8 cellular contexts compared by ENCODE assay signal in the genomic region with DNA sequence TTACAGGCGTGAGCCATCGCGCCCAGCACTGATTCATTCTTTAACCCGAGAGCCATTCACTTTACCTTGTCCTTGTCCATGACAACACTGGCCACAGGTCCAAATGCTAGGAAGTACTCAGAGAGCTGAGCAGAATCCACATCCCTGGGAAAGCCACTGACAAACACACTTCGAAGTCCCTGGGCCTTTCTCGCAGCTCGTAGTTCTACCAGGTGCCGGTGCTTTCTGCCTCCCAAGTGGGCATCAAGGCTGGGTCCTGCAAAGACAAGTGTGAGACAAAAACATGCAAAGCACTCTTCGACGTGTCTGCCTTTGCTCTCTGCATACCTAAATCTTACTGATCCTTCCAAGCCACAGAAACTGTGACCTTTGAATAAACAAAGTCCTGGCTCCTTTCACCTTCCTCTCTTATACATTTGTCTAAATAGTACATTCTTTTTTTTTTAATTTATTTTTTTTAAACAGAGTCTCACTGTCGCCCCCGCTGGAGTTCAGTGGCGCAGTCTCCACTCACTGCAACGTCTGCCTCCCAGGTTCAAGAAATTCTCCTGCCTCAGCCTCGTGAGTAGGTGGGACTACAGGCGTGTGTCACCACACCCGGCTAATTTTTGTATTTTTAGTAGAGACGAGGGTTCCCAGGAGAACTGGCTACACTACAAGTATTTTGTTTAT. TPM values are rescaled to one million over a fixed set of nuclear protein-coding genes. Genes with fewer than 3 reads are reported as not detected.
A peak's percentile ranks its signal among the peaks of the same experiment; 100 is the strongest.
DNase-seq lines count a peak whose midpoint lies in the region; ATAC-seq and TF ChIP-seq lines count a peak whose summit lies in the region.
"Had no signal": no experiment of that assay in that cellular context is flagged by ENCODE, and none has a peak within 500 bp of the region (broad histone marks: within the 10 kb centered on the region; RNA-seq: fewer than 3 reads in every experiment).

No MANE protein-coding gene starts in this region.

- H2BK5ac ChIP-seq in trophoblast cell (ENCODE audit: low read depth, low read length, poor library complexity): no peak overlapping the region

- in situ Hi-C loops in KBM-7 (cut with MboI; ENCODE audit: low pct_unique_long_range_greater_than_20kb, low sequenced_read_pairs) (no loop called here), astrocyte of the cerebellum (cut with HindIII; ENCODE audit: low sequenced_read_pairs) (no loop called here)

- 0 out of 2 replicates have a peak overlapping the region, but pooled peaks have one; percentile 95 for H3K4me2 ChIP-seq in DND-41 (ENCODE audit: insufficient read depth, low read length)
- H3K4me2 ChIP-seq in trophoblast cell (ENCODE audit: low read length): no peak overlapping the region

- H3K23ac ChIP-seq in trophoblast cell (ENCODE audit: low read length): no peak overlapping the region

- H3K27ac Mint-ChIP-seq in nephron: peak overlapping the region in 1 of 3 experiments; percentile 28

- H3K9me3 ChIP-seq in DND-41 (ENCODE audit: insufficient read depth, low read length, severe bottlenecking): no peaks in the 10 kb centered on the region
- H3K9me3 ChIP-seq in trophoblast cell (ENCODE audit: insufficient read depth, low read depth, low read length): peaks cover 1% of the 10 kb centered on the region
- H3K9me3 ChIP-seq: neutrophil had no signal

- H3K18ac ChIP-seq in trophoblast cell (ENCODE audit: low read length): no peak overlapping the region

- H3K9ac ChIP-seq in DND-41 (ENCODE audit: low read depth, low read length) (no peak overlapping the region), trophoblast cell (ENCODE audit: low read length) (no peak overlapping the region)

- H4K8ac ChIP-seq in trophoblast cell (ENCODE audit: low read depth, low read length): no peak overlapping the region

- H3K36me3 ChIP-seq in DND-41 (ENCODE audit: insufficient read depth, low read length): peaks cover 49% of the 10 kb centered on the region
- peaks cover 15 to 26% of the 10 kb centered on the region in 2 experiments for H3K36me3 ChIP-seq in trophoblast cell (ENCODE audit: control insufficient read depth in 1 of 2, insufficient read depth in 2 of 2, low read length in 2 of 2)

- TF ChIP-seq CTCF in DND-41 (IDR thresholded peaks at IDR 0.05; ENCODE audit: borderline replicate concordance, extremely low read depth, low read length, poor library complexity, severe bottlenecking) (peak; percentile 44), astrocyte of the cerebellum (IDR thresholded peaks at IDR 0.05; ENCODE audit: low read depth, low read length, missing control alignments) (peak; percentile 47), nephron (IDR thresholded peaks at IDR 0.05; ENCODE audit: unreplicated experiment in 3 of 3) (peak; percentile 21 to 33 (median 28))

- ATAC-seq in DND-41 (ENCODE audit: insufficient read depth, low read depth): no peak
- no peak for ATAC-seq in GM21825 (IDR thresholded peaks at IDR 0.05; ENCODE audit: unreplicated experiment)

- H3K4me3 Mint-ChIP-seq in nephron: peak overlapping the region; percentile 78 to 94 (median 93)

- peaks cover 6% of the 10 kb centered on the region for H4K20me1 ChIP-seq in DND-41 (ENCODE audit: insufficient read depth, low read length)

- no peak overlapping the region for H3K4ac ChIP-seq in trophoblast cell (ENCODE audit: low read depth, low read length)

- H4K91ac ChIP-seq in trophoblast cell (ENCODE audit: low read depth, low read length): no peak overlapping the region

- H3K36me3 Mint-ChIP-seq in nephron (ENCODE audit: low read depth): peaks cover 23% of the 10 kb centered on the region

- peaks cover 21% of the 10 kb centered on the region for H3K4me1 Mint-ChIP-seq in nephron

- no CpG with 5 or more reads among the region's 18 CpGs for WGBS in trophoblast cell (ENCODE audit: extremely low coverage, insufficient coverage, insufficient read length)

- no peaks in the 10 kb centered on the region for H3K27me3 ChIP-seq in DND-41 (ENCODE audit: insufficient read depth, low read length, poor library complexity)
- no peaks in the 10 kb centered on the region for H3K27me3 ChIP-seq in trophoblast cell (ENCODE audit: insufficient read depth, low read length)
- H3K27me3 ChIP-seq: neutrophil had no signal

- H4K12ac ChIP-seq in trophoblast cell (ENCODE audit: low read depth, low read length): no peak overlapping the region

- no peaks in the 10 kb centered on the region for H3K9me3 Mint-ChIP-seq in nephron

- peaks cover 39% of the 10 kb centered on the region for H3K4me1 ChIP-seq in DND-41 (ENCODE audit: insufficient read depth, low read length)
- peaks cover 3 to 9% of the 10 kb centered on the region in 2 experiments for H3K4me1 ChIP-seq in trophoblast cell (ENCODE audit: control insufficient read depth in 1 of 2, insufficient read depth in 2 of 2, low read length in 2 of 2)

- H3K27ac ChIP-seq in DND-41 (ENCODE audit: low read length) (no peak overlapping the region), trophoblast cell (ENCODE audit: low read depth, low read length) (no peak overlapping the region)
- H3K27ac ChIP-seq: neutrophil had no signal

- H2AFZ ChIP-seq in DND-41 (ENCODE audit: low read depth, low read length) (no peak overlapping the region), trophoblast cell (ENCODE audit: insufficient read depth, low read length, poor library complexity) (no peak overlapping the region)

- peaks cover 2% of the 10 kb centered on the region for H3K79me1 ChIP-seq in trophoblast cell (ENCODE audit: low read length)

- DNase-seq in DND-41 (peak; percentile 48), KBM-7 (peak; percentile 66), astrocyte of the cerebellum (ENCODE audit: low read depth) (no peak), DMS153 treated with DMSO at 0.1 percent for 48 hours (lab: John Stamatoyannopoulos, UW; ENCODE audit: unreplicated experiment) (no peak), trophoblast cell (no peak)

- no peak overlapping the region for H3K4me3 ChIP-seq in DND-41 (ENCODE audit: low read depth in 1 of 2, low read length in 2 of 2)
- H3K4me3 ChIP-seq in astrocyte of the cerebellum (ENCODE audit: low read depth, low read length): no peak overlapping the region
- H3K4me3 ChIP-seq in trophoblast cell (ENCODE audit: low read depth, low read length): no peak overlapping the region

- no peaks in the 10 kb centered on the region for H3K27me3 Mint-ChIP-seq in nephron (ENCODE audit: low read depth)

- no peak overlapping the region for H3K14ac ChIP-seq in trophoblast cell (ENCODE audit: low read length)

- no peak overlapping the region for H2BK120ac ChIP-seq in trophoblast cell (ENCODE audit: insufficient read depth, low read length, poor library complexity)

- H3K79me2 ChIP-seq in DND-41 (ENCODE audit: insufficient read depth, low read length): peaks cover 36% of the 10 kb centered on the region
- no peaks in the 10 kb centered on the region for H3K79me2 ChIP-seq in trophoblast cell (ENCODE audit: control insufficient read depth, insufficient read depth, low read length, poor library complexity)

- H2AK5ac ChIP-seq in trophoblast cell (ENCODE audit: low read length): no peak overlapping the region

- H2BK12ac ChIP-seq in trophoblast cell (ENCODE audit: low read length): no peak overlapping the region

RNA-seq across cellular contexts. Expression of gene TUT1, which starts 2.2 kb away (rescaled TPM):
- 11.3 and 11.8 TPM in 2 replicates for polyA plus RNA-seq in trophoblast cell (2013)

RNA-seq across cellular contexts. Expression of gene MTA2, which starts 12.6 kb away (rescaled TPM):
- 70.5 and 71.0 TPM in 2 replicates for polyA plus RNA-seq in trophoblast cell (2013)

RNA-seq across cellular contexts. Expression of gene EEF1G, which starts 15.4 kb away (rescaled TPM):
- 1,102 and 1,140 TPM in 2 replicates for polyA plus RNA-seq in trophoblast cell (2013)

RNA-seq across cellular contexts. Expression of gene EML3, which starts 23.5 kb away (rescaled TPM):
- 33.4 and 36.1 TPM in 2 replicates for polyA plus RNA-seq in trophoblast cell (2013)

RNA-seq across cellular contexts. Expression of gene ROM1, which starts 24.0 kb away (rescaled TPM):
- 0.62 TPM in 2 replicates for polyA plus RNA-seq in trophoblast cell (2013)

Comparison
In these comparisons a context has a peak if more than half of its experiments do, and no peak if none do; other contexts are left out.
1. DNase-seq: peak in DND-41 (single experiment) and KBM-7 (single experiment); none in astrocyte of the cerebellum (single experiment), DMS153 treated with DMSO at 0.1 percent for 48 hours (single experiment) and trophoblast cell (0 of 2).
2. Peak in every context shown above with its lines, with median percentiles within 50 percentile points of each other: CTCF ChIP-seq.